Comparison of ENCODE assay signal across 16 cellular contexts in genomic region chr2:215696998-215697397, GRCh38.
"Had no signal": no experiment of that assay in that cellular context is flagged by ENCODE, and none has a peak within 500 bp of the region (broad histone marks: within the 10 kb centered on the region; RNA-seq: fewer than 3 reads in every experiment).

No MANE protein-coding gene starts in this region.

- H3K4me1 ChIP-seq: gastrocnemius medialis, pancreas, vagina had no signal

- H3K36me3 Mint-ChIP-seq: naive thymus-derived CD8-positive, alpha-beta T cell had no signal

- DNase-seq: activated CD4-positive, alpha-beta T cell treated with anti-CD3 and anti-CD28 coated beads, Interleukin-2, amount 50 U/mL, for 4 hours; activated naive CD4-positive, alpha-beta T cell treated with anti-CD3 and anti-CD28 coated beads, Interleukin-2, amount 50 U/mL, for 16 hours; activated T-cell treated with anti-CD3 and anti-CD28 coated beads, Interleukin-2, amount 50 U/mL, for 1 hour; dorsolateral prefrontal cortex; endodermal cell; gastrocnemius medialis; naive thymus-derived CD8-positive, alpha-beta T cell; pancreas; stimulated activated CD4-positive, alpha-beta T cell treated with anti-CD3 and anti-CD28 coated beads, Interleukin-15, amount 100 ng/mL, for 24 hours; stimulated activated CD4-positive, alpha-beta T cell treated with anti-CD3 and anti-CD28 coated beads, Interleukin-4, amount 100 ng/mL, for 1 hour; stimulated activated naive CD4-positive, alpha-beta T cell; tibial artery had no signal

- H3K9me3 ChIP-seq: gastrocnemius medialis, pancreas, tibial artery, vagina had no signal

- H3K9me3 Mint-ChIP-seq: T-helper 2 cell treated with Interferon-gamma antibody and Interleukin-4, amounts not matched to agents 5 μg/mL and 100 μg/mL, for 36 hours had no signal

- FAIRE-seq: islet of Langerhans, pancreas had no signal

- H3K4me3 ChIP-seq: dorsolateral prefrontal cortex, gastrocnemius medialis, pancreas, tibial artery, vagina had no signal

- H3K27me3 ChIP-seq: dorsolateral prefrontal cortex, gastrocnemius medialis, pancreas, tibial artery, vagina had no signal

- H3K27ac ChIP-seq: dorsolateral prefrontal cortex, gastrocnemius medialis, pancreas, tibial artery, vagina had no signal

- H3K27ac Mint-ChIP-seq: endodermal cell; naive thymus-derived CD8-positive, alpha-beta T cell; T-helper 2 cell treated with Interferon-gamma antibody and Interleukin-4, amounts not matched to agents 5 μg/mL and 100 μg/mL, for 36 hours had no signal

- H3K4me3 Mint-ChIP-seq: endodermal cell; naive thymus-derived CD8-positive, alpha-beta T cell; T-helper 2 cell treated with Interferon-gamma antibody and Interleukin-4, amounts not matched to agents 5 μg/mL and 100 μg/mL, for 36 hours had no signal

- ATAC-seq: activated CD4-positive, CD25-positive, alpha-beta regulatory T cell treated with anti-CD3 and anti-CD28 coated beads, Interleukin-2, amount 50 U/mL, for 24 hours; gastrocnemius medialis; naive thymus-derived CD8-positive, alpha-beta T cell had no signal

- H3K36me3 ChIP-seq: gastrocnemius medialis, pancreas, tibial artery, vagina had no signal
